ENCODE assay signal across 27 cellular contexts in the genomic region with DNA sequence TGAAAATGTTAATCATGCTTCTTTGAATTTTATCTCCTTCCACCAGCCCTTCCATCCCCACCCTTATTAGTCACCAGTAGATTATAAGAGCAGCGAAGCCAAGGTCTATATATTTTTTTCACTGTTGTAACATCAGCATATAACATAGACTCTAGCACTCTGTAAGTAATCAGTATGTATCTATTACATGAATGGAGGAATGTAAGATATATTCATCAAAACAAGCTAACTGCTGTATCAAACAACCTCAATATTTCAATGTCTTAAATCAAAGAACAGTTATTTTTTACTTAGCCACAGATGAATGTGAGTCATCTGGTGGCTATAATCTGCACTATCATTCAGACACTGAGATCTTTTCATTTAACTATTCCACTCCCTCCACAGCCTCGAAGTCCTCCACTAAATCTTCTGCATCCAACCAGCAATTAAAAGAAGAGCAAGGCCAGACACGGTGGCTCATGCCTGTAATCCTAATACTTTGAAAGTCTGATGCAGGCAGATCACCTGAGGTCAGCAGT.
DNase-seq lines count a peak whose midpoint lies in the region; ATAC-seq, FAIRE-seq and TF ChIP-seq lines count a peak whose summit lies in the region.
"Had no signal": no experiment of that assay in that cellular context is flagged by ENCODE, and none has a peak within 500 bp of the region (broad histone marks: within the 10 kb centered on the region; RNA-seq: fewer than 3 reads in every experiment).

No MANE protein-coding gene starts in this region.

- H3K4me2 ChIP-seq in PC-3 (ENCODE audit: low read length) (no peak overlapping the region), K562 (ENCODE audit: insufficient read depth, low read length) (no peak overlapping the region)

- TF ChIP-seq CTCF in PC-3 (conservative IDR thresholded peaks at IDR 0.05; ENCODE audit: low read depth, low read length) (no peak), K562 (IDR thresholded peaks at IDR 0.05 in 2 of 3, conservative IDR thresholded peaks at IDR 0.05 in 1 of 3; ENCODE audit: insufficient read depth in 2 of 3, low read depth in 1 of 3, low read length in 3 of 3) (no peak), omental fat pad (IDR thresholded peaks at IDR 0.05) (no peak)

- H3K9me3 ChIP-seq in PC-3 (ENCODE audit: low read length): no peaks in the 10 kb centered on the region
- H3K9me3 ChIP-seq in K562 (replicated peaks; ENCODE audit: control insufficient read depth, insufficient read depth, low read depth, low read length): no peaks in the 10 kb centered on the region
- H3K9me3 ChIP-seq: lower lobe of right lung, neutrophil, testis had no signal

- no peaks in the 10 kb centered on the region for H3K4me1 ChIP-seq in PC-3 (ENCODE audit: insufficient read depth, low read length)
- H3K4me1 ChIP-seq in K562 (replicated peaks in 1 of 2; ENCODE audit: control insufficient read depth in 2 of 2, insufficient read depth in 2 of 2, low read length in 2 of 2): no peaks in the 10 kb centered on the region; a peak in 1 of 5 replicates
- H3K4me1 ChIP-seq: lower lobe of right lung, testis had no signal

- POLR2A ChIA-PET in PC-3 (lab: Charles Lee; ENCODE audit: unreplicated experiment): no interaction called here
- POLR2A ChIA-PET in K562 (lab: Yijun Ruan, JAX): no interaction called here

- no peaks in the 10 kb centered on the region for H3K36me3 ChIP-seq in PC-3 (ENCODE audit: low read depth, low read length)
- no peaks in the 10 kb centered on the region for H3K36me3 ChIP-seq in K562 (ENCODE audit: control insufficient read depth, insufficient read depth, low read length)
- H3K36me3 ChIP-seq: lower lobe of right lung, neutrophil had no signal

- in situ Hi-C loops in K562 (cut with MboI): no loop called here

- no peak overlapping the region for H3K4me3 ChIP-seq in PC-3 (ENCODE audit: low read length)
- no peak overlapping the region for H3K4me3 ChIP-seq in K562
- H3K4me3 ChIP-seq: lower lobe of right lung, skin epidermis, testis had no signal

- CTCF ChIA-PET in PC-3 (lab: Charles Lee): no interaction called here
- CTCF ChIA-PET in K562 (lab: Yijun Ruan, JAX; ENCODE audit: low intra/inter-chr PET ratio): no interaction called here

- no peaks in the 10 kb centered on the region for H3F3A ChIP-seq in PC-3 (ENCODE audit: low read length, unreplicated experiment)

- TF ChIP-seq POLR2A in K562 (conservative IDR thresholded peaks at IDR 0.05): no peak

- no peak overlapping the region for H3K9ac ChIP-seq in PC-3 (ENCODE audit: low read length)
- H3K9ac ChIP-seq in K562 (ENCODE audit: insufficient read depth in 1 of 2, low read depth in 2 of 2, low read length in 2 of 2): no peak overlapping the region

- TF ChIP-seq RAD21 in K562 (CRISPR knock-in tag; conservative IDR thresholded peaks at IDR 0.05 in 1 of 2, IDR thresholded peaks at IDR 0.05 in 1 of 2): no peak

- H2AFZ ChIP-seq in PC-3 (ENCODE audit: low read length): no peak overlapping the region
- no peak overlapping the region for H2AFZ ChIP-seq in K562 (ENCODE audit: low read depth, low read length)

- intact Hi-C loops in PC-3 (cut with micrococcal nuclease): no loop called here
- intact Hi-C loops in K562 (cut with micrococcal nuclease): no loop called here

- WGBS in K562 (ENCODE audit: insufficient coverage, low coverage, missing lambda C conversion rate): 0% methylated on average over 3 of the region's 3 CpGs

- ATAC-seq in PC-3: peak; percentile 73
- peak; percentile 37; the same call in 2 of the 3 replicates for ATAC-seq in K562
- peak; percentile 35 for ATAC-seq in omental fat pad (ENCODE audit: low FRiP score)
- ATAC-seq in GM21423 (IDR thresholded peaks at IDR 0.05; ENCODE audit: unreplicated experiment): no peak
- ATAC-seq: activated CD8-positive, alpha-beta memory T cell treated with anti-CD3 and anti-CD28 coated beads, Interleukin-2, amount 10 ng/mL, durations not matched to agents 7 days and 5 days; lower lobe of right lung; SK-N-SH treated with all-trans-retinoic acid at 6 μM for 48 hours; stimulated activated naive B cell treated with anti-CD40 and anti-IgM and Interleukin-4, amounts not matched to agents 10 μg/mL and 1 μg/mL and 100 μg/mL, for 72 hours had no signal

- H3K27me3 ChIP-seq in PC-3 (ENCODE audit: low read length) (no peaks in the 10 kb centered on the region), K562 (ENCODE audit: control insufficient read depth in 2 of 2, insufficient read depth in 2 of 2, low read length in 2 of 2) (no peaks in the 10 kb centered on the region)
- H3K27me3 ChIP-seq: neutrophil, testis had no signal

- H3K27ac ChIP-seq in PC-3 (ENCODE audit: low read length): no peak overlapping the region
- no peak overlapping the region for H3K27ac ChIP-seq in K562 (ENCODE audit: extremely low read depth, low read depth, low read length)
- H3K27ac ChIP-seq: C4-2B, lower lobe of right lung, neutrophil, skin epidermis, testis had no signal

- no peaks in the 10 kb centered on the region for H3K9me2 ChIP-seq in PC-3 (replicated peaks; ENCODE audit: low read length)

- H4K20me1 ChIP-seq in PC-3 (ENCODE audit: low read length): no peaks in the 10 kb centered on the region
- no peaks in the 10 kb centered on the region for H4K20me1 ChIP-seq in K562 (replicated peaks; ENCODE audit: control insufficient read depth, insufficient read depth, low read length)

- DNase-seq in HPDE6-E6E7 (ENCODE audit: extremely low spot score): peak; percentile 5
- DNase-seq in PC-3: peak; percentile 11
- peak in 3 of 4 experiments; percentile 11 to 24 (median 14) for DNase-seq in K562 (ENCODE audit: extremely low read depth in 1 of 4, low spot score in 3 of 4)
- DNase-seq in omental fat pad (ENCODE audit: low spot score): no peak
- DNase-seq in activated CD4-positive, alpha-beta T cell treated with anti-CD3 and anti-CD28 coated beads, Interleukin-2, amount 50 U/mL, for 48 hours: no peak
- DNase-seq in NCI-H1092 treated with DMSO at 0.1 percent for 48 hours (lab: John Stamatoyannopoulos, UW): no peak
- no peak for DNase-seq in NCI-H1930 (lab: John Stamatoyannopoulos, UW)
- DNase-seq: activated CD4-positive, alpha-beta T cell treated with anti-CD3 and anti-CD28 coated beads, Interleukin-2, amount 10 ng/mL, durations not matched to agents 7 days and 5 days; activated CD8-positive, alpha-beta memory T cell treated with anti-CD3 and anti-CD28 coated beads, Interleukin-2, amount 10 ng/mL, durations not matched to agents 7 days and 5 days; activated naive CD4-positive, alpha-beta T cell treated with anti-CD3 and anti-CD28 coated beads, Interleukin-2, amount 10 ng/mL, durations not matched to agents 7 days and 5 days; caudate nucleus; glutamatergic neuron; KBM-7; kidney; lower lobe of right lung; MV-4-11; NCI-H187; NCI-H526 treated with DMSO at 0.1 percent for 48 hours; stimulated activated CD4-positive, alpha-beta T cell treated with anti-CD3 and anti-CD28 coated beads, Interleukin-2, amount 100 ng/mL, for 48 hours; stimulated activated naive B cell treated with anti-CD40 and anti-IgM and Interleukin-4, amounts not matched to agents 10 μg/mL and 1 μg/mL and 100 μg/mL, for 72 hours; T-helper 2 cell; testis had no signal

- H3K79me2 ChIP-seq in PC-3 (ENCODE audit: low read length) (no peaks in the 10 kb centered on the region), K562 (ENCODE audit: control insufficient read depth, insufficient read depth, low read length) (no peaks in the 10 kb centered on the region)

- FAIRE-seq in K562 (lab: Jason Lieb, UNC): no peak
- FAIRE-seq: kidney had no signal

- BruUV-seq in PC-3 (replicated peaks; lab: Mats Ljungman, UMichigan) (no TSS peak), K562 (replicated peaks; lab: Mats Ljungman, UMichigan) (no TSS peak)

- TF ChIP-seq EP300 in K562 (IDR thresholded peaks at IDR 0.05; ENCODE audit: low read length): no peak

- no peaks in the 10 kb centered on the region for H3K9me1 ChIP-seq in K562 (ENCODE audit: control insufficient read depth, insufficient read depth, low read length)

TF ChIP-seq in K562, 482 proteins besides CTCF, POLR2A, EP300 and RAD21 (continues in another document):
- TF ChIP-seq BACH1 (tag; IDR thresholded peaks at IDR 0.05) (no peak), TAF7 (tag; IDR thresholded peaks at IDR 0.05) (no peak), MEIS2 (IDR thresholded peaks at IDR 0.05; ENCODE audit: partially characterized antibody) (no peak)
- TF ChIP-seq, protein P1, sequence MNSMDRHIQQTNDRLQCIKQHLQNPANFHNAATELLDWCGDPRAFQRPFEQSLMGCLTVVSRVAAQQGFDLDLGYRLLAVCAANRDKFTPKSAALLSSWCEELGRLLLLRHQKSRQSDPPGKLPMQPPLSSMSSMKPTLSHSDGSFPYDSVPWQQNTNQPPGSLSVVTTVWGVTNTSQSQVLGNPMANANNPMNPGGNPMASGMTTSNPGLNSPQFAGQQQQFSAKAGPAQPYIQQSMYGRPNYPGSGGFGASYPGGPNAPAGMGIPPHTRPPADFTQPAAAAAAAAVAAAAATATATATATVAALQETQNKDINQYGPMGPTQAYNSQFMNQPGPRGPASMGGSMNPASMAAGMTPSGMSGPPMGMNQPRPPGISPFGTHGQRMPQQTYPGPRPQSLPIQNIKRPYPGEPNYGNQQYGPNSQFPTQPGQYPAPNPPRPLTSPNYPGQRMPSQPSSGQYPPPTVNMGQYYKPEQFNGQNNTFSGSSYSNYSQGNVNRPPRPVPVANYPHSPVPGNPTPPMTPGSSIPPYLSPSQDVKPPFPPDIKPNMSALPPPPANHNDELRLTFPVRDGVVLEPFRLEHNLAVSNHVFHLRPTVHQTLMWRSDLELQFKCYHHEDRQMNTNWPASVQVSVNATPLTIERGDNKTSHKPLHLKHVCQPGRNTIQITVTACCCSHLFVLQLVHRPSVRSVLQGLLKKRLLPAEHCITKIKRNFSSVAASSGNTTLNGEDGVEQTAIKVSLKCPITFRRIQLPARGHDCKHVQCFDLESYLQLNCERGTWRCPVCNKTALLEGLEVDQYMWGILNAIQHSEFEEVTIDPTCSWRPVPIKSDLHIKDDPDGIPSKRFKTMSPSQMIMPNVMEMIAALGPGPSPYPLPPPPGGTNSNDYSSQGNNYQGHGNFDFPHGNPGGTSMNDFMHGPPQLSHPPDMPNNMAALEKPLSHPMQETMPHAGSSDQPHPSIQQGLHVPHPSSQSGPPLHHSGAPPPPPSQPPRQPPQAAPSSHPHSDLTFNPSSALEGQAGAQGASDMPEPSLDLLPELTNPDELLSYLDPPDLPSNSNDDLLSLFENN (IDR thresholded peaks at IDR 0.05; ENCODE audit: low read depth in 2 of 2, low read length in 2 of 2): no peak

Comparison
In these comparisons a context has a peak if more than half of its experiments do, and no peak if none do; other contexts are left out.
1. DNase-seq: peak in HPDE6-E6E7 (single experiment), PC-3 (single experiment) and K562 (3 of 4); none in omental fat pad (single experiment), activated CD4-positive, alpha-beta T cell treated with anti-CD3 and anti-CD28 coated beads, Interleukin-2, amount 50 U/mL, for 48 hours (0 of 2), NCI-H1092 treated with DMSO at 0.1 percent for 48 hours (single experiment) and NCI-H1930 (0 of 2).